13 cellular contexts compared by ENCODE assay signal in the genomic region with DNA sequence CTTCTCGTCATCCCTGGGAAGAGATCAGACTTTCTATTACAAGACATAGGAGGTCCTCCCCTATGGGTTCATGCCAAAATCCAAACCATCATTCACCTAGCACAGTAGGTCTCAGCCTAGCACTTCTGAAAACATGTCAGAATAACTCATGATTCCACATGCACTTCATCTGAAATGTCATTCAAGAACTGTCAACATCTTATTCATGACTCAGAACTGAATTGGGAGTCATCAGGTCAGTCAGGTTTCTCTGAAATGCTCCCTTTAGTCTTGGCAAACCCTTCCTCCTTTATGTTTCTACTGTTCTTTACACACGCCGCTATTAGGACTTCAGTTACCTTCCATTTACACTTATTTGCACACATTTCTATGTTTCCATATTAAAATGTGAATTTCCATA.
DNase-seq lines count a peak whose midpoint lies in the region; ATAC-seq, FAIRE-seq and TF ChIP-seq lines count a peak whose summit lies in the region.
"Had no signal": no experiment of that assay in that cellular context is flagged by ENCODE, and none has a peak within 500 bp of the region (broad histone marks: within the 10 kb centered on the region; RNA-seq: fewer than 3 reads in every experiment).

No MANE protein-coding gene starts in this region.

- H4K20me1 ChIP-seq in K562 (replicated peaks; ENCODE audit: control insufficient read depth, insufficient read depth, low read length) (no peaks in the 10 kb centered on the region), neural cell (ENCODE audit: insufficient read depth) (no peaks in the 10 kb centered on the region)

- 14% methylated on average over 3 of the region's 3 CpGs for WGBS in K562 (ENCODE audit: insufficient coverage, low coverage, missing lambda C conversion rate)

- FAIRE-seq in K562 (lab: Jason Lieb, UNC), result peak; percentile 76

- H3K36me3 ChIP-seq in K562 (ENCODE audit: control insufficient read depth, insufficient read depth, low read length), result peaks cover 42% of the 10 kb centered on the region; the same call in 2 of the 3 replicates
- H3K36me3 ChIP-seq in neural cell (ENCODE audit: insufficient read depth, low read length), result no peaks in the 10 kb centered on the region
- H3K36me3 ChIP-seq: colonic mucosa had no signal

- H3K27me3 ChIP-seq in K562 (ENCODE audit: control insufficient read depth in 2 of 2, insufficient read depth in 2 of 2, low read length in 2 of 2), result no peaks in the 10 kb centered on the region
- H3K27me3 ChIP-seq in neural cell (ENCODE audit: insufficient read depth, low read depth, low read length), result no peaks in the 10 kb centered on the region
- H3K27me3 ChIP-seq: colonic mucosa had no signal

- H3K27ac ChIP-seq in K562 (ENCODE audit: extremely low read depth, low read depth, low read length), result peak overlapping the region; percentile 92
- peak overlapping the region; percentile 17 for H3K27ac ChIP-seq in neural cell (ENCODE audit: low read length)
- H3K27ac ChIP-seq: colonic mucosa had no signal

- no peaks in the 10 kb centered on the region for H3F3A ChIP-seq in neural cell (ENCODE audit: insufficient read depth, low read length, poor library complexity, severe bottlenecking)

- intact Hi-C loops in K562 (cut with micrococcal nuclease), result loop anchor here (2.0 to 5.0 kb wide), 3 partner anchors 67 to 136 kb away; a partner anchor contains a TSS

- H3K9me3 ChIP-seq in K562 (replicated peaks; ENCODE audit: control insufficient read depth, insufficient read depth, low read depth, low read length), result peaks cover 9% of the 10 kb centered on the region
- H3K9me3 ChIP-seq in neural cell (ENCODE audit: low read length), result no peaks in the 10 kb centered on the region
- H3K9me3 ChIP-seq: colonic mucosa had no signal

- peaks cover 0 to 39% of the 10 kb centered on the region in 2 experiments; a peak in 3 of 5 replicates for H3K4me1 ChIP-seq in K562 (replicated peaks in 1 of 2; ENCODE audit: control insufficient read depth in 2 of 2, insufficient read depth in 2 of 2, low read length in 2 of 2)
- H3K4me1 ChIP-seq: colonic mucosa had no signal

- DNase-seq in activated CD4-positive, alpha-beta T cell treated with anti-CD3 and anti-CD28 coated beads for 48 hours, result peak; percentile 7
- DNase-seq in activated CD4-positive, alpha-beta T cell treated with anti-CD3 and anti-CD28 coated beads, Interleukin-2, amount 50 U/mL, for 48 hours, result no peak
- DNase-seq in NCI-H226, result peak; percentile 56
- peak; percentile 12 to 75 (median 30) for DNase-seq in K562 (ENCODE audit: extremely low read depth in 1 of 4, low spot score in 3 of 4)
- no peak for DNase-seq in stimulated activated naive CD4-positive, alpha-beta T cell treated with Interleukin-2 at 50 U/mL for 16 hours (lab: John Stamatoyannopoulos, UW)
- DNase-seq in NCI-H187 (lab: John Stamatoyannopoulos, UW), result no peak
- no peak for DNase-seq in NCI-H146 (lab: John Stamatoyannopoulos, UW)
- DNase-seq: colonic mucosa, H9, Karpas-422, midbrain, NCI-H446 treated with DMSO at 0.1 percent for 48 hours had no signal

- H3K79me2 ChIP-seq in K562 (ENCODE audit: control insufficient read depth, insufficient read depth, low read length) (peaks cover 15% of the 10 kb centered on the region; the same call in 2 of the 3 replicates), neural cell (replicated peaks; ENCODE audit: insufficient read depth, low read length) (no peaks in the 10 kb centered on the region)

- no peak for TF ChIP-seq CTCF in K562 (IDR thresholded peaks at IDR 0.05 in 2 of 3, conservative IDR thresholded peaks at IDR 0.05 in 1 of 3; ENCODE audit: insufficient read depth in 2 of 3, low read depth in 1 of 3, low read length in 3 of 3)
- TF ChIP-seq CTCF in neural cell (IDR thresholded peaks at IDR 0.05; ENCODE audit: poor library complexity, severe bottlenecking), result no peak

- TF ChIP-seq RAD21 in K562 (CRISPR knock-in tag; conservative IDR thresholded peaks at IDR 0.05 in 1 of 2, IDR thresholded peaks at IDR 0.05 in 1 of 2) (no peak), neural cell (conservative IDR thresholded peaks at IDR 0.05) (no peak)

- no peak overlapping the region for H3K4me3 ChIP-seq in K562
- H3K4me3 ChIP-seq in neural cell (ENCODE audit: low read length), result no peak overlapping the region
- H3K4me3 ChIP-seq: colonic mucosa had no signal

- no peaks in the 10 kb centered on the region for H3K9me2 ChIP-seq in neural cell (ENCODE audit: insufficient read depth, low read length)

- H2AFZ ChIP-seq in K562 (ENCODE audit: low read depth, low read length) (no peak overlapping the region; the same call in 1 of the 2 replicates), neural cell (ENCODE audit: low read depth, low read length) (no peak overlapping the region)

- POLR2A ChIA-PET in K562 (lab: Yijun Ruan, JAX), result no interaction called here

- H3K4me2 ChIP-seq in K562 (ENCODE audit: insufficient read depth, low read length) (no peak overlapping the region; the same call in 1 of the 2 replicates), neural cell (ENCODE audit: low read length) (no peak overlapping the region)

- no peak for TF ChIP-seq POLR2A in K562 (conservative IDR thresholded peaks at IDR 0.05)

- H3K9ac ChIP-seq in K562 (ENCODE audit: insufficient read depth in 1 of 2, low read depth in 2 of 2, low read length in 2 of 2) (peak overlapping the region in 1 of 2 experiments; percentile 42; a peak in 2 of 4 replicates), neural cell (ENCODE audit: low read length) (no peak overlapping the region)

- ATAC-seq in K562, result peak; percentile 77

- H3K9me1 ChIP-seq in K562 (ENCODE audit: control insufficient read depth, insufficient read depth, low read length), result no peaks in the 10 kb centered on the region

- no TSS peak for BruUV-seq in K562 (replicated peaks; lab: Mats Ljungman, UMichigan)

- TF ChIP-seq EP300 in K562 (IDR thresholded peaks at IDR 0.05; ENCODE audit: low read length) (peak; percentile 70; the same call in 1 of the 2 replicates), neural cell (conservative IDR thresholded peaks at IDR 0.05; ENCODE audit: poor library complexity, severe bottlenecking) (peak; percentile 84)

- CTCF ChIA-PET in K562 (lab: Yijun Ruan, JAX; ENCODE audit: low intra/inter-chr PET ratio), result no interaction called here

- in situ Hi-C loops in K562 (cut with MboI), result no loop called here

TF ChIP-seq in K562, 482 proteins besides CTCF, POLR2A, EP300 and RAD21 (continues in another document):
- no peak for TF ChIP-seq ILF3 (IDR thresholded peaks at IDR 0.05; ENCODE audit: borderline replicate concordance)
- no peak for TF ChIP-seq SMAD2 (IDR thresholded peaks at IDR 0.05; ENCODE audit: low read depth, low read length)
- TF ChIP-seq FOXK1 (CRISPR knock-in tag; IDR thresholded peaks at IDR 0.05; ENCODE audit: borderline replicate concordance), result no peak
- TF ChIP-seq, protein P1, sequence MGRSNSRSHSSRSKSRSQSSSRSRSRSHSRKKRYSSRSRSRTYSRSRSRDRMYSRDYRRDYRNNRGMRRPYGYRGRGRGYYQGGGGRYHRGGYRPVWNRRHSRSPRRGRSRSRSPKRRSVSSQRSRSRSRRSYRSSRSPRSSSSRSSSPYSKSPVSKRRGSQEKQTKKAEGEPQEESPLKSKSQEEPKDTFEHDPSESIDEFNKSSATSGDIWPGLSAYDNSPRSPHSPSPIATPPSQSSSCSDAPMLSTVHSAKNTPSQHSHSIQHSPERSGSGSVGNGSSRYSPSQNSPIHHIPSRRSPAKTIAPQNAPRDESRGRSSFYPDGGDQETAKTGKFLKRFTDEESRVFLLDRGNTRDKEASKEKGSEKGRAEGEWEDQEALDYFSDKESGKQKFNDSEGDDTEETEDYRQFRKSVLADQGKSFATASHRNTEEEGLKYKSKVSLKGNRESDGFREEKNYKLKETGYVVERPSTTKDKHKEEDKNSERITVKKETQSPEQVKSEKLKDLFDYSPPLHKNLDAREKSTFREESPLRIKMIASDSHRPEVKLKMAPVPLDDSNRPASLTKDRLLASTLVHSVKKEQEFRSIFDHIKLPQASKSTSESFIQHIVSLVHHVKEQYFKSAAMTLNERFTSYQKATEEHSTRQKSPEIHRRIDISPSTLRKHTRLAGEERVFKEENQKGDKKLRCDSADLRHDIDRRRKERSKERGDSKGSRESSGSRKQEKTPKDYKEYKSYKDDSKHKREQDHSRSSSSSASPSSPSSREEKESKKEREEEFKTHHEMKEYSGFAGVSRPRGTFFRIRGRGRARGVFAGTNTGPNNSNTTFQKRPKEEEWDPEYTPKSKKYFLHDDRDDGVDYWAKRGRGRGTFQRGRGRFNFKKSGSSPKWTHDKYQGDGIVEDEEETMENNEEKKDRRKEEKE (IDR thresholded peaks at IDR 0.05; ENCODE audit: borderline replicate concordance in 1 of 2, control insufficient read depth in 1 of 2, low read depth in 2 of 2, low read length in 1 of 2), result no peak
- peak; percentile 29; the same call in 1 of the 2 replicates for TF ChIP-seq GTF2E2 (tag; IDR thresholded peaks at IDR 0.05)

TF ChIP-seq in neural cell, 6 proteins besides CTCF, POLR2A, EP300 and RAD21:
- TF ChIP-seq POLR2AphosphoS5 (IDR thresholded peaks at IDR 0.05) (peak; percentile 59), TAF1 (IDR thresholded peaks at IDR 0.05; ENCODE audit: low read depth) (no peak)

Comparison
In these comparisons a context has a peak if more than half of its experiments do, and no peak if none do; other contexts are left out.
1. DNase-seq: peak in activated CD4-positive, alpha-beta T cell treated with anti-CD3 and anti-CD28 coated beads for 48 hours (single experiment), NCI-H226 (single experiment) and K562 (4 of 4); none in activated CD4-positive, alpha-beta T cell treated with anti-CD3 and anti-CD28 coated beads, Interleukin-2, amount 50 U/mL, for 48 hours (0 of 2), stimulated activated naive CD4-positive, alpha-beta T cell treated with Interleukin-2 at 50 U/mL for 16 hours (single experiment), NCI-H187 (0 of 2) and NCI-H146 (single experiment).